Comparison of ENCODE assay signal across 8 cellular contexts in the genomic region with DNA sequence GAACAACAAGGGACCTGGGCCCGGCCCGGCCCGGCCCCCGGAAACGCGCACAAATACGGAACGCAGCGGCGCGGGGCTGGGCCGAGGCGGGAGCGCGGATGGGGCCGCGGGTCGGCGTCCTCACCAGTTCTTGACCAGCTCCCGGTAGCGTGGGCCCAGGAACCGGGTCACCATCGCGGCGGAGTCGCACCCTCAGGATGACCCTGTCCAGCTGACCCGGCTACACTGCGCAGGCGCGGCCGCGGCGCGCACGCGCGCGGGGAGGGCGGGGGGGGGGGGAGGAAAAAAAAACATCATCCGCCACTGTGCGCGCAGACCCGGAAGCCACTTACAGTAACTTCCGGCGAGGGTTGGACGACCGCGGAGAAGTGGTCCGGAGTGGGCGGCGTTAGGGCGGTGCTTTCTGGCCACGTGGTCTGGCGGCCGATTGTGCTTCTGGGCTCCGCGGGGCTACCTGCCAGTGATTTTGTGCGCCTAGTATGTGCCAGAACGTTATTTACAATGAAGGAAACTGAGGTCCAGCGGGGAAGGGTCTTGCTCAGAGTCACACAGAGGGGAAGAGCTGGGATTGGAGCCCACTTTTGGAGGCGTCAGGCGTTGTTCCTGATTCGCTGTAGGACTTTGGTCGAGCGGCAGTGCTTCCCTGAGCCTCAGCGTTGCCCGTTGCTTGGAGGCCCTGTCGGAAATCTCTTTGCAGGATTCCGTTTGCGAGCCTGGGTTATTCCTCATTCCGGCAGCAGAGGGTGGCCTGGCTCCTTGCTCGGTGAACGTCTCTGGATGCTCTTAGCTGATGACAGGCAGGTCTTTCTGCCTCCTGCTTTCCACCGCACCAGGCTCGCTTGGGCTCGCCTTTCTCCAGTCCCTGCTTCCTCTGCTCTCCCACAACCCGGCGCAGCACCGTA. TPM values are rescaled to one million over a fixed set of nuclear protein-coding genes. Genes with fewer than 3 reads are reported as not detected.
DNase-seq lines count a peak whose midpoint lies in the region; ATAC-seq and TF ChIP-seq lines count a peak whose summit lies in the region.

A gene (minus strand): TSS at position 227 of the 902 bp plus-strand sequence. CDS start 53 bp downstream, at position 174.

- DNase-seq in NCI-H1417 treated with DMSO at 0.1 percent for 48 hours (lab: John Stamatoyannopoulos, UW): peak; percentile 84
- DNase-seq in SW480 (ENCODE audit: low spot score): peak; percentile 92
- peak; percentile 95 for DNase-seq in activated naive CD8-positive, alpha-beta T cell treated with anti-CD3 and anti-CD28 coated beads, Interleukin-2, amount 50 U/mL, for 24 hours
- DNase-seq in Right ventricle myocardium superior: peak; percentile 97
- peak; percentile 92 to 94 for DNase-seq in tibial nerve (ENCODE audit: low spot score in 2 of 2)

- H3K27ac Mint-ChIP-seq in activated naive CD8-positive, alpha-beta T cell treated with anti-CD3 and anti-CD28 coated beads, Interleukin-2, amount 50 U/mL, for 24 hours: peak within 1 kb of the TSS; percentile 98

- H3K36me3 Mint-ChIP-seq in activated naive CD8-positive, alpha-beta T cell treated with anti-CD3 and anti-CD28 coated beads, Interleukin-2, amount 50 U/mL, for 24 hours (ENCODE audit: low read depth): peaks cover 12% of the 10 kb centered on the region

- H3K27me3 ChIP-seq in parathyroid adenoma (ENCODE audit: control insufficient read depth, insufficient read depth, low read length): no peaks in the 10 kb centered on the region
- no peaks in the 10 kb centered on the region for H3K27me3 ChIP-seq in tibial nerve

- H2AFZ ChIP-seq in parathyroid adenoma: peak within 1 kb of the TSS; percentile 99

- intact Hi-C loops in Right ventricle myocardium superior (cut with DNase I): loop anchor here (2.0 kb wide), 1 partner anchor 47 kb away; a partner anchor contains a TSS

- TF ChIP-seq CTCF in GM12873 (IDR thresholded peaks at IDR 0.05; ENCODE audit: insufficient read depth, low read depth, low read length, missing control alignments) (peak; percentile 77), parathyroid adenoma (IDR thresholded peaks at IDR 0.05) (peak; percentile 77), tibial nerve (IDR thresholded peaks at IDR 0.05) (peak; percentile 33 to 83 (median 73))

- TF ChIP-seq POLR2A in tibial nerve (IDR thresholded peaks at IDR 0.05): peak in 1 of 2 donors; percentile 59

- peaks cover 59% of the 10 kb centered on the region for H3K4me1 Mint-ChIP-seq in activated naive CD8-positive, alpha-beta T cell treated with anti-CD3 and anti-CD28 coated beads, Interleukin-2, amount 50 U/mL, for 24 hours

- peak; percentile 86 for ATAC-seq in HG02763 (IDR thresholded peaks at IDR 0.05; ENCODE audit: unreplicated experiment)
- peak; percentile 80 for ATAC-seq in activated naive CD8-positive, alpha-beta T cell treated with anti-CD3 and anti-CD28 coated beads, Interleukin-2, amount 50 U/mL, for 24 hours
- ATAC-seq in Right ventricle myocardium superior (ENCODE audit: poor library complexity): peak; percentile 97

- peak within 1 kb of the TSS; percentile 99 for H3K9ac ChIP-seq in parathyroid adenoma

- H3K4me3 ChIP-seq in parathyroid adenoma (ENCODE audit: low read depth, low read length) (peak within 1 kb of the TSS; percentile 97), tibial nerve (peak within 1 kb of the TSS; percentile 89 to 100 (median 98))

- TF ChIP-seq EP300 in tibial nerve (IDR thresholded peaks at IDR 0.05): peak; percentile 17 to 69

- 0 to 1% methylated on average over 36 of the region's 79 CpGs for WGBS in tibial nerve, 2 donors

- peak within 1 kb of the TSS; percentile 88 for H3K4me3 Mint-ChIP-seq in activated naive CD8-positive, alpha-beta T cell treated with anti-CD3 and anti-CD28 coated beads, Interleukin-2, amount 50 U/mL, for 24 hours

- peak within 1 kb of the TSS; percentile 96 for H3K27ac ChIP-seq in parathyroid adenoma
- peak within 1 kb of the TSS; percentile 85 to 95 (median 94) for H3K27ac ChIP-seq in tibial nerve

- H3K4me1 ChIP-seq in parathyroid adenoma: peaks cover 12% of the 10 kb centered on the region
- peaks cover 0 to 30% (median 20%) of the 10 kb centered on the region in 4 donors for H3K4me1 ChIP-seq in tibial nerve

- no peaks in the 10 kb centered on the region for H3K9me3 Mint-ChIP-seq in activated naive CD8-positive, alpha-beta T cell treated with anti-CD3 and anti-CD28 coated beads, Interleukin-2, amount 50 U/mL, for 24 hours

- no peaks in the 10 kb centered on the region for H3K36me3 ChIP-seq in parathyroid adenoma (ENCODE audit: control insufficient read depth, insufficient read depth, low read length)
- H3K36me3 ChIP-seq in tibial nerve: peaks cover 0 to 30% (median 5%) of the 10 kb centered on the region in 3 donors

- H3K79me2 ChIP-seq in parathyroid adenoma: peaks cover 33% of the 10 kb centered on the region

- no peaks in the 10 kb centered on the region for H3K27me3 Mint-ChIP-seq in activated naive CD8-positive, alpha-beta T cell treated with anti-CD3 and anti-CD28 coated beads, Interleukin-2, amount 50 U/mL, for 24 hours

- H3K9me3 ChIP-seq in parathyroid adenoma (ENCODE audit: control insufficient read depth, low read length): no peaks in the 10 kb centered on the region
- no peaks in the 10 kb centered on the region for H3K9me3 ChIP-seq in tibial nerve

- peak within 1 kb of the TSS; percentile 94 for H3K4me2 ChIP-seq in parathyroid adenoma (ENCODE audit: low read length)

RNA-seq across cellular contexts. Expression of the gene that starts here (rescaled TPM):
- total RNA-seq in Right ventricle myocardium superior: 1,222 TPM
- 10 to 100 TPM; 58.8 to 95.7 (median 66.0) TPM for total RNA-seq in tibial nerve

Comparison
In these comparisons a context has a peak if more than half of its experiments do, and no peak if none do; other contexts are left out.
1. Peak in every context shown above with its lines: DNase-seq, ATAC-seq, H3K4me3 ChIP-seq and H3K27ac ChIP-seq.
2. RNA of the gene that starts here (total RNA-seq): 1,222 TPM in Right ventricle myocardium superior (single experiment); 58.8 to 95.7 TPM in tibial nerve; every median in the first group is over 10 times any median in the second.